In the genomic region with DNA sequence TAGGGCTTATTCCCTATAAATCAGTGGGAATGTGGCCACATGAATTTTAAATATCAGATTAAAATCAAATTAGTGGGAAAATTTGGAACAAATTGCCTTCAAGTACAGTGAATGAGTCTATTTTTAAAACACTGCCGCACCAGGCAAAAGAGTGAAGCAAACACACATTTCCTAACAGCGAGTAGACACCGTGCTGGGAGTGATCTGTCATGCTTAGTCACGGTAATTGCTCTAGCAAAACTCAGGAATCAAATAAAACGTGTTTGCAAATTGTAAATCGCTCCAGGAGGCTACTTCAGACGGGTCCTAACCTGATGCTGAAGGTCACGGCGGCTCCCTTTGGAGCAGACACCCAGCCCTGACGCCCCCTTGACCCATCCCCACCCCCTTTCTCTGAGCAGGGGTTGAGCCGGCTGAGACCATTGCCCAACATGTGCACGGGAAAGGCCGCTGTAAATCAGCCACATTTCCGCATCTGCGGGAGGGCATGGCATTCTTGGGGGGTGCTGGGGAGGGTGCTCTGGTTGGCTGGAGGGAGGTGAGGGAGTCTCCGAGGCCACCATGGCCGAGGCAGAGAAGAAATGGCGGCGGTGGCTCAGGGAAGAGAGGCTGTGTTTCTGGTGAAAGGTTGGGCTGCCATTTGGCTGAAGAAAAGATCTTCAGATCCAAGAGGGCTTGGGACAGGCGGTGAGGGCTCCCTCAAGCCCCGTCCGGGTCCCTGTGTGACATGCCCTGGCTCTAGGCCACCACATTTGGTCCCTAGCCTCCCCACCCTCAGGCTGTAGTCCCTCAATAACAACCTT, we compare ENCODE assay signal across 9 cellular contexts. TPM values are rescaled to one million over a fixed set of nuclear protein-coding genes. Genes with fewer than 3 reads are reported as not detected.
A peak's percentile ranks its signal among the peaks of the same experiment; 100 is the strongest.
DNase-seq lines count a peak whose midpoint lies in the region; ATAC-seq and TF ChIP-seq lines count a peak whose summit lies in the region.
"Had no signal": no experiment of that assay in that cellular context is flagged by ENCODE, and none has a peak within 500 bp of the region (broad histone marks: within the 10 kb centered on the region; RNA-seq: fewer than 3 reads in every experiment).

No MANE protein-coding gene starts in this region.

- H3K27me3 Mint-ChIP-seq in Calu3 (ENCODE audit: unreplicated experiment): peaks cover 42% of the 10 kb centered on the region

- H3K4me3 ChIP-seq in SK-N-SH (ENCODE audit: low read depth in 2 of 2, low read length in 1 of 2) (no peak overlapping the region), aorta (ENCODE audit: low read length in 2 of 2) (no peak overlapping the region)

- peaks cover 3% of the 10 kb centered on the region for H3K9me3 Mint-ChIP-seq in Calu3 (ENCODE audit: low read depth, unreplicated experiment)

- H3F3A ChIP-seq in SK-N-SH (replicated peaks; ENCODE audit: insufficient read depth): no peaks in the 10 kb centered on the region

- no peak for TF ChIP-seq RAD21 in SK-N-SH (IDR thresholded peaks at IDR 0.05; ENCODE audit: low read length)

- no peaks in the 10 kb centered on the region for H3K9me2 ChIP-seq in SK-N-SH

- CTCF ChIA-PET in SK-N-SH (lab: Yijun Ruan, JAX) (interaction anchor here (0.5 to 1.1 kb wide), 2 partner anchors 52 to 812 kb away, joined by 3 read pairs; no protein-coding TSS in a partner anchor), Calu3 (lab: Charles Lee) (interaction anchor here (2.3 kb wide), 1 partner anchor 58 kb away, joined by 11 read pairs; no protein-coding TSS in a partner anchor)

- TF ChIP-seq CTCF in SK-N-SH (IDR thresholded peaks at IDR 0.05) (no peak), Calu3 (IDR thresholded peaks at IDR 0.05; ENCODE audit: unreplicated experiment) (no peak)

- ATAC-seq in Right ventricle myocardium inferior: peak; percentile 32
- peak; percentile 51 for ATAC-seq in aorta (ENCODE audit: low FRiP score)

- H3K4me1 Mint-ChIP-seq in Calu3 (ENCODE audit: low read depth, unreplicated experiment): peaks cover 13% of the 10 kb centered on the region
- H3K4me1 Mint-ChIP-seq: natural killer cell had no signal

- H3K27ac ChIP-seq in SK-N-SH (ENCODE audit: low read depth in 2 of 2, low read length in 1 of 2): no peak overlapping the region
- H3K27ac ChIP-seq in aorta (ENCODE audit: low read depth in 1 of 2, low read length in 2 of 2): no peak overlapping the region

- intact Hi-C loops in Right ventricle myocardium inferior (cut with DNase I) (no loop called here), cardiac septum (cut with DNase I) (no loop called here), aorta (cut with DNase I) (no loop called here), Calu3 (cut with micrococcal nuclease; ENCODE audit: unreplicated experiment) (no loop called here)

- POLR2A ChIA-PET in SK-N-SH (lab: Yijun Ruan, JAX): interaction anchor here (0.8 kb wide), 1 partner anchor 80 kb away, joined by 3 read pairs; the partner anchor contains the start of gene CEBPG

- H3K4me1 ChIP-seq in SK-N-SH (ENCODE audit: control insufficient read depth in 1 of 2, insufficient read depth in 2 of 2, low read depth in 1 of 2, low read length in 1 of 2): peaks cover 0 to 19% of the 10 kb centered on the region in 2 experiments; a peak in 1 of 4 replicates
- H3K4me1 ChIP-seq in aorta (ENCODE audit: control insufficient read depth in 1 of 2, insufficient read depth in 2 of 2, low read length in 2 of 2): no peaks in the 10 kb centered on the region

- no peak for TF ChIP-seq EP300 in SK-N-SH (IDR thresholded peaks at IDR 0.05; ENCODE audit: borderline replicate concordance in 1 of 2, low read depth in 1 of 2, low read length in 1 of 2)

- H2AFZ ChIP-seq in SK-N-SH (ENCODE audit: low read depth): peak overlapping the region; percentile 70; the same call in 1 of the 2 replicates

- H3K4me3 Mint-ChIP-seq in Calu3 (ENCODE audit: low read depth, unreplicated experiment): no peak overlapping the region
- H3K4me3 Mint-ChIP-seq: natural killer cell had no signal

- no peaks in the 10 kb centered on the region for H3K36me3 ChIP-seq in SK-N-SH (replicated peaks in 1 of 2; ENCODE audit: control insufficient read depth in 1 of 2, insufficient read depth in 2 of 2, low read length in 1 of 2)
- no peaks in the 10 kb centered on the region for H3K36me3 ChIP-seq in aorta (ENCODE audit: control insufficient read depth in 1 of 2, insufficient read depth in 2 of 2, low read length in 1 of 2)

- H3K36me3 Mint-ChIP-seq in Calu3 (ENCODE audit: insufficient read depth, unreplicated experiment): no peaks in the 10 kb centered on the region

- no peaks in the 10 kb centered on the region for H4K20me1 ChIP-seq in SK-N-SH (ENCODE audit: insufficient read depth)

- H3K4me2 ChIP-seq in SK-N-SH: no peak overlapping the region

- H3K79me2 ChIP-seq in SK-N-SH (ENCODE audit: insufficient read depth): no peaks in the 10 kb centered on the region

- H3K27me3 ChIP-seq in SK-N-SH (ENCODE audit: insufficient read depth) (peaks cover 4% of the 10 kb centered on the region; the same call in 1 of the 2 replicates), aorta (ENCODE audit: control insufficient read depth in 1 of 2, insufficient read depth in 2 of 2, low read length in 1 of 2) (no peaks in the 10 kb centered on the region)

- H3K27ac Mint-ChIP-seq in Calu3 (ENCODE audit: unreplicated experiment): no peak overlapping the region
- H3K27ac Mint-ChIP-seq: natural killer cell had no signal

- H3K9ac ChIP-seq in SK-N-SH: no peak overlapping the region

- DNase-seq in Right ventricle myocardium inferior (ENCODE audit: missing footprints) (no peak), cardiac septum (ENCODE audit: low spot score) (no peak), SK-N-SH (no peak), kidney tubule cell (ENCODE audit: low spot score) (peak; percentile 73), aorta (peak in 1 of 2 donors; percentile 65), Calu3 (no peak), DMS114 treated with DMSO at 0.1 percent for 48 hours (lab: John Stamatoyannopoulos, UW; ENCODE audit: unreplicated experiment) (no peak)
- DNase-seq in activated CD4-positive, alpha-beta T cell treated with anti-CD3 and anti-CD28 coated beads, Interleukin-2, amount 50 U/mL, for 48 hours: no peak
- DNase-seq: natural killer cell had no signal

- WGBS in SK-N-SH (ENCODE audit: low lambda C conversion rate): 53% methylated on average over 22 of the region's 22 CpGs
- WGBS in aorta, 2 donors: 14 to 17% methylated on average over 22 of the region's 22 CpGs

- no TSS peak for BruUV-seq in Calu3 (replicated peaks; lab: Mats Ljungman, UMichigan)

- H3K9me3 ChIP-seq in SK-N-SH (peaks cover 4% of the 10 kb centered on the region; the same call in 1 of the 2 replicates), aorta (ENCODE audit: control insufficient read depth, low read length) (peaks cover 2% of the 10 kb centered on the region)

TF ChIP-seq in SK-N-SH, 30 proteins besides CTCF, POLR2A, EP300 and RAD21:
- TF ChIP-seq TAF1 (IDR thresholded peaks at IDR 0.05; ENCODE audit: borderline replicate concordance, low read depth, low read length) (no peak), TCF12 (IDR thresholded peaks at IDR 0.05) (no peak), MEF2A (IDR thresholded peaks at IDR 0.05; ENCODE audit: borderline replicate concordance, low read depth) (no peak), RCOR1 (IDR thresholded peaks at IDR 0.05; ENCODE audit: low read length) (no peak), JUND (IDR thresholded peaks at IDR 0.05) (no peak), USF1 (IDR thresholded peaks at IDR 0.05; ENCODE audit: borderline replicate concordance, low read depth) (no peak), SIN3A (IDR thresholded peaks at IDR 0.05; ENCODE audit: borderline replicate concordance, low read depth, low read length) (no peak), PBX3 (IDR thresholded peaks at IDR 0.05) (no peak)
- TF ChIP-seq, protein P1, sequence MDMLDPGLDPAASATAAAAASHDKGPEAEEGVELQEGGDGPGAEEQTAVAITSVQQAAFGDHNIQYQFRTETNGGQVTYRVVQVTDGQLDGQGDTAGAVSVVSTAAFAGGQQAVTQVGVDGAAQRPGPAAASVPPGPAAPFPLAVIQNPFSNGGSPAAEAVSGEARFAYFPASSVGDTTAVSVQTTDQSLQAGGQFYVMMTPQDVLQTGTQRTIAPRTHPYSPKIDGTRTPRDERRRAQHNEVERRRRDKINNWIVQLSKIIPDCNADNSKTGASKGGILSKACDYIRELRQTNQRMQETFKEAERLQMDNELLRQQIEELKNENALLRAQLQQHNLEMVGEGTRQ (IDR thresholded peaks at IDR 0.05; ENCODE audit: borderline replicate concordance, low read depth, low read length): no peak

RNA-seq across cellular contexts. Expression of gene CEBPA, which starts 8.9 kb away (rescaled TPM):
- total RNA-seq in Right ventricle myocardium inferior (4.9 TPM), cardiac septum (2.3 TPM), aorta (10 to 100 TPM in 1 of 2 donors, 1 to 10 TPM in 1; 6.1 to 10.3 TPM), Calu3 (2022) (1.2 and 1.8 TPM in 2 replicates)
- polyA plus RNA-seq in SK-N-SH (2012; rRNA removed) (0.06 and 0.15 TPM in 2 replicates), aorta (10 to 100 TPM in 1 of 2 donors, 1 to 10 TPM in 1; 1.0 to 14.3 TPM)
- polyA plus RNA-seq in SK-N-SH (2012; cell fraction: cytosol; rRNA removed): 0.08 and 0.12 TPM in 2 replicates
- 0.04 and 0.10 TPM in 2 replicates for polyA plus RNA-seq in SK-N-SH (2012; cell fraction: nucleus; rRNA removed)
